In the genomic region with DNA sequence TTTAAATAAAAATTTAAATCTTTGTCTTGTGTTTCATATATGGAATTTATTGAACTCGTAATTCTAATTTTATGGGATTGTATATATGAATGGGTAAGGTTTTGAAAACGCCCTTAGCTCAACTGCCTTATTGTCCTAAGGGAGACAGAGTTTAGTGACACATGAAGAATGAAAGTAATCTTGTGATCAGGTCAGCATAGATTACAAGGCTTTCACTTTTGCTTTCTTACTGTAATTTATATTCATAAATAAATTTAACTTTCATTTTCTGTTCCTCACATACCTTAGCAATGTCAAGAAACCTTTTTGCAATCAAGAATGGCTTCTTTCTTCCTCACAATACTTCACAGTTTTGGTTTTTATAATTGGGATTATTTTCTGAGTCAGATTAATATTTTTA, we compare ENCODE assay signal across 9 cellular contexts. TPM values are rescaled to one million over a fixed set of nuclear protein-coding genes. Genes with fewer than 3 reads are reported as not detected.
DNase-seq lines count a peak whose midpoint lies in the region; ATAC-seq and TF ChIP-seq lines count a peak whose summit lies in the region.
"Had no signal": no experiment of that assay in that cellular context is flagged by ENCODE, and none has a peak within 500 bp of the region (broad histone marks: within the 10 kb centered on the region; RNA-seq: fewer than 3 reads in every experiment).

No MANE protein-coding gene starts in this region.

- peak; percentile 91 for ATAC-seq in GM19438 (IDR thresholded peaks at IDR 0.05; ENCODE audit: low read depth, unreplicated experiment)
- peak; percentile 93 for ATAC-seq in HG03066 (IDR thresholded peaks at IDR 0.05; ENCODE audit: low read depth, unreplicated experiment)
- ATAC-seq in central memory CD8-positive, alpha-beta T cell (replicated peaks; ENCODE audit: extremely low read depth, poor library complexity, severe bottlenecking), result peak; percentile 85

- peaks cover 28% of the 10 kb centered on the region for H3K4me1 Mint-ChIP-seq in central memory CD8-positive, alpha-beta T cell

- H3K9me3 ChIP-seq in MG63, result no peaks in the 10 kb centered on the region

- no peaks in the 10 kb centered on the region for H3K27me3 ChIP-seq in MG63

- H3K4me3 Mint-ChIP-seq in central memory CD8-positive, alpha-beta T cell, result no peak overlapping the region

- CTCF ChIA-PET in RWPE1 (lab: Yijun Ruan, JAX), result no interaction called here

- H3K27me3 Mint-ChIP-seq in central memory CD8-positive, alpha-beta T cell, result no peaks in the 10 kb centered on the region

- H3K27ac Mint-ChIP-seq in central memory CD8-positive, alpha-beta T cell (ENCODE audit: low read depth), result no peak overlapping the region

- H3K27ac ChIP-seq in RWPE1, result no peak overlapping the region

- H3K4me3 ChIP-seq in GM12865 (ENCODE audit: low read depth, low read length) (no peak overlapping the region), MG63 (no peak overlapping the region)

- no peaks in the 10 kb centered on the region for H3K9me3 Mint-ChIP-seq in central memory CD8-positive, alpha-beta T cell

- TF ChIP-seq CTCF in GM12865 (IDR thresholded peaks at IDR 0.05; ENCODE audit: insufficient read depth, low read depth, low read length, missing control alignments), result no peak
- TF ChIP-seq CTCF in RWPE1 (conservative IDR thresholded peaks at IDR 0.05; ENCODE audit: low read depth), result no peak

- H3K36me3 Mint-ChIP-seq in central memory CD8-positive, alpha-beta T cell (ENCODE audit: insufficient read depth), result peaks cover 43% of the 10 kb centered on the region

- no peaks in the 10 kb centered on the region for H3K36me3 ChIP-seq in MG63

- DNase-seq in GM12865 (ENCODE audit: low read depth), result peak; percentile 24
- DNase-seq in central memory CD8-positive, alpha-beta T cell (ENCODE audit: low spot score in 2 of 2), result no peak
- no peak for DNase-seq in NCI-H524 (lab: John Stamatoyannopoulos, UW)
- DNase-seq in RWPE1 (ENCODE audit: low spot score), result no peak
- DNase-seq in C1 segment of cervical spinal cord (lab: John Stamatoyannopoulos, UW), result no peak
- no peak for DNase-seq in MG63
- DNase-seq: stimulated activated CD4-positive, alpha-beta T cell treated with anti-CD3 and anti-CD28 coated beads, Interleukin-12 subunit alpha, Interleukin-12 subunit beta, amount 100 ng/mL, for 4 hours had no signal

- POLR2A ChIA-PET in RWPE1 (lab: Yijun Ruan, JAX; ENCODE audit: low non-redundant PET), result no interaction called here

RNA-seq across cellular contexts. Expression of a gene that starts 14.4 kb away (rescaled TPM):
- 2.8 and 9.5 TPM in 2 replicates for total RNA-seq in MG63 (2014; rRNA removed; shearing (Covaris generic); ENCODE audit: low replicate concordance)

RNA-seq across cellular contexts. Expression of a gene that starts 26.8 kb away (rescaled TPM):
- 9.6 and 15.7 TPM in 2 replicates for total RNA-seq in MG63 (2014; rRNA removed; shearing (Covaris generic); ENCODE audit: low replicate concordance)
